In genomic region chr1:161390559-161390858, GRCh38 we compare ENCODE assay signal across 9 cellular contexts. TPM values are rescaled to one million over a fixed set of nuclear protein-coding genes. Genes with fewer than 3 reads are reported as not detected.
DNase-seq lines count a peak whose midpoint lies in the region; TF ChIP-seq lines count a peak whose summit lies in the region.
"Had no signal": no experiment of that assay in that cellular context is flagged by ENCODE, and none has a peak within 500 bp of the region (broad histone marks: within the 10 kb centered on the region; RNA-seq: fewer than 3 reads in every experiment).

No MANE protein-coding gene starts in this region.

- H3K9me3 ChIP-seq in OCI-LY7 (ENCODE audit: low read length): no peaks in the 10 kb centered on the region
- no peaks in the 10 kb centered on the region for H3K9me3 ChIP-seq in prostate gland

- TF ChIP-seq POLR2A in prostate gland (IDR thresholded peaks at IDR 0.05): no peak

- H3K79me2 ChIP-seq in OCI-LY7 (ENCODE audit: insufficient read depth, low read depth, low read length): no peaks in the 10 kb centered on the region

- WGBS in prostate gland: under 1% methylated on average over 13 of the region's 13 CpGs

- H3K9me2 ChIP-seq in OCI-LY7 (ENCODE audit: insufficient read depth, low read length): no peaks in the 10 kb centered on the region

- peaks cover 18% of the 10 kb centered on the region for H3K4me1 ChIP-seq in OCI-LY7 (ENCODE audit: insufficient read depth, low read length, poor library complexity, severe bottlenecking)
- no peaks in the 10 kb centered on the region for H3K4me1 ChIP-seq in prostate gland (replicated peaks)

- POLR2A ChIA-PET in OCI-LY7 (lab: Charles Lee): interaction anchor here (1.3 kb wide), 1 partner anchor 10 kb away, joined by 6 read pairs; no protein-coding TSS in a partner anchor

- intact Hi-C loops in OCI-LY7 (cut with micrococcal nuclease; ENCODE audit: unreplicated experiment) (loop anchor here (10.0 kb wide), 1 partner anchor 54 kb away; no protein-coding TSS in a partner anchor), prostate gland (cut with DNase I) (no loop called here)

- BruUV-seq in OCI-LY7 (replicated peaks; lab: Mats Ljungman, UMichigan): TSS peak; percentile 86

- TF ChIP-seq CTCF in OCI-LY7 (conservative IDR thresholded peaks at IDR 0.05; ENCODE audit: low read length): no peak
- no peak for TF ChIP-seq CTCF in prostate gland (IDR thresholded peaks at IDR 0.05)

- no peak overlapping the region for H3K27ac ChIP-seq in OCI-LY7 (ENCODE audit: low read depth, low read length, poor library complexity, severe bottlenecking)
- peak overlapping the region; percentile 83 for H3K27ac ChIP-seq in epithelial cell of prostate
- peak overlapping the region; percentile 88 for H3K27ac ChIP-seq in prostate gland

- H3K36me3 ChIP-seq in OCI-LY7 (ENCODE audit: insufficient read depth, low read length) (no peaks in the 10 kb centered on the region), prostate gland (no peaks in the 10 kb centered on the region)

- peak overlapping the region; percentile 97 for H3K4me2 ChIP-seq in OCI-LY7 (ENCODE audit: low read length)

- CTCF ChIA-PET in OCI-LY7 (lab: Charles Lee; ENCODE audit: unreplicated experiment): interaction anchor here (0.5 to 1.4 kb wide), 2 partner anchors 10 to 68 kb away, joined by 3 read pairs; no protein-coding TSS in a partner anchor

- DNase-seq in NCI-H345 (lab: John Stamatoyannopoulos, UW): peak; percentile 49
- no peak for DNase-seq in NCI-H345 treated with DMSO at 0.1 percent for 48 hours (lab: John Stamatoyannopoulos, UW; ENCODE audit: unreplicated experiment)
- DNase-seq in OCI-LY7 (ENCODE audit: low spot score): peak; percentile 31
- DNase-seq in epithelial cell of prostate (ENCODE audit: low read depth, low spot score): no peak
- no peak for DNase-seq in prostate gland (ENCODE audit: low spot score)
- DNase-seq in NCI-H526 treated with DMSO at 0.1 percent for 48 hours (lab: John Stamatoyannopoulos, UW): no peak
- DNase-seq in activated effector memory CD4-positive, alpha-beta T cell treated with Interleukin-2 at 50 U/mL for 16 hours: no peak
- DNase-seq in GF-D8 (lab: John Stamatoyannopoulos, UW): no peak

- H2AFZ ChIP-seq in OCI-LY7 (ENCODE audit: low read length): peak overlapping the region; percentile 90

- no peaks in the 10 kb centered on the region for H4K20me1 ChIP-seq in OCI-LY7 (ENCODE audit: insufficient read depth, low read length)

- no peaks in the 10 kb centered on the region for H3K27me3 ChIP-seq in prostate gland (replicated peaks; ENCODE audit: insufficient read depth)

- H3K4me3 ChIP-seq in OCI-LY7 (ENCODE audit: low read depth, low read length, poor library complexity, severe bottlenecking) (peak overlapping the region; percentile 84), prostate gland (peak overlapping the region; percentile 49 to 61)

RNA-seq across cellular contexts. Expression of gene CFAP126, which starts 22.8 kb away (rescaled TPM):
- not detected in 2 replicates for total RNA-seq in OCI-LY7 (2014; rRNA removed; shearing (Covaris generic))
- not detected in 2 replicates for total RNA-seq in OCI-LY7 (2022)
- total RNA-seq in prostate gland: not detected
- total RNA-seq: Daoy had no signal

Comparison
In these comparisons a context has a peak if more than half of its experiments do, and no peak if none do; other contexts are left out.
1. DNase-seq: peak in NCI-H345 (single experiment) and OCI-LY7 (single experiment); none in NCI-H345 treated with DMSO at 0.1 percent for 48 hours (single experiment), epithelial cell of prostate (single experiment), prostate gland (single experiment), NCI-H526 treated with DMSO at 0.1 percent for 48 hours (single experiment), activated effector memory CD4-positive, alpha-beta T cell treated with Interleukin-2 at 50 U/mL for 16 hours (single experiment) and GF-D8 (single experiment).